Comparison of ENCODE assay signal across 26 cellular contexts in genomic region chr15:63369296-63369695, GRCh38. TPM values are rescaled to one million over a fixed set of nuclear protein-coding genes. Genes with fewer than 3 reads are reported as not detected.
DNase-seq lines count a peak whose midpoint lies in the region; ATAC-seq, FAIRE-seq and TF ChIP-seq lines count a peak whose summit lies in the region.
"Had no signal": no experiment of that assay in that cellular context is flagged by ENCODE, and none has a peak within 500 bp of the region (broad histone marks: within the 10 kb centered on the region; RNA-seq: fewer than 3 reads in every experiment).

No MANE protein-coding gene starts in this region.

- H3K56ac ChIP-seq in IMR-90 (ENCODE audit: extremely low read depth, insufficient read depth, low read length) = no peak overlapping the region

- H3K79me1 ChIP-seq in IMR-90 (ENCODE audit: low read depth in 1 of 2, low read length in 2 of 2) = peaks cover 11% of the 10 kb centered on the region in 2 experiments; a peak in 3 of 4 replicates

- H3K4me3 ChIP-seq in IMR-90 (ENCODE audit: insufficient read depth, low read depth, low read length) (no peak overlapping the region), ascending aorta (no peak overlapping the region), suprapubic skin (no peak overlapping the region), lower leg skin (ENCODE audit: low read depth, poor library complexity, severe bottlenecking) (no peak overlapping the region)
- H3K4me3 ChIP-seq: dorsolateral prefrontal cortex, gastrocnemius medialis, Peyer's patch, SJCRH30 had no signal

- POLR2A ChIA-PET in IMR-90 (lab: Charles Lee; ENCODE audit: unreplicated experiment) = no interaction called here

- DNase-seq in IMR-90 (no peak), ascending aorta (ENCODE audit: low spot score in 2 of 2) (no peak), foreskin keratinocyte (peak in 1 of 2 donors; percentile 70), suprapubic skin (ENCODE audit: low spot score in 2 of 2) (no peak), lower leg skin (ENCODE audit: low spot score in 2 of 2) (no peak), NCI-H1694 treated with DMSO at 0.1 percent for 48 hours (lab: John Stamatoyannopoulos, UW) (no peak), frontal cortex (ENCODE audit: low spot score in 2 of 2) (no peak)
- DNase-seq: activated CD4-positive, alpha-beta T cell treated with anti-CD3 and anti-CD28 coated beads for 36 hours; activated CD8-positive, alpha-beta memory T cell treated with anti-CD3 and anti-CD28 coated beads for 24 hours; activated naive CD4-positive, alpha-beta T cell treated with anti-CD3 and anti-CD28 coated beads for 36 hours; activated T-cell treated with anti-CD3 and anti-CD28 coated beads, Interleukin-2, amount 50 U/mL, for 24 hours; amniotic stem cell; dorsolateral prefrontal cortex; gastrocnemius medialis; HCEC 1CT; kidney; NCI-H1092; NCI-H1930; Peyer's patch; T-helper 1 cell had no signal

- ATAC-seq in IMR-90 (ENCODE audit: low read depth) (no peak), foreskin keratinocyte (no peak), GM19023 (IDR thresholded peaks at IDR 0.05; ENCODE audit: unreplicated experiment) (no peak)
- ATAC-seq: activated CD4-positive, alpha-beta T cell treated with anti-CD3 and anti-CD28 coated beads for 36 hours; gastrocnemius medialis had no signal

- FAIRE-seq in frontal cortex (lab: Jason Lieb, UNC) = no peak
- FAIRE-seq: D721Med, GM18507, kidney had no signal

- no peak overlapping the region for H2BK5ac ChIP-seq in IMR-90 (ENCODE audit: low read depth, low read length, poor library complexity, severe bottlenecking)

- H3K9me3 ChIP-seq in IMR-90 (ENCODE audit: control insufficient read depth, insufficient read depth, low read length) (no peaks in the 10 kb centered on the region), ascending aorta (no peaks in the 10 kb centered on the region), suprapubic skin (no peaks in the 10 kb centered on the region)
- H3K9me3 ChIP-seq: gastrocnemius medialis, Peyer's patch, SJCRH30 had no signal

- peak overlapping the region; percentile 47 for H2AFZ ChIP-seq in IMR-90 (replicated peaks; ENCODE audit: low read length, poor library complexity)

- no peak overlapping the region for H2AK9ac ChIP-seq in IMR-90 (replicated peaks; ENCODE audit: low read depth, low read length, poor library complexity)

- no peaks in the 10 kb centered on the region for H4K20me1 ChIP-seq in IMR-90 (ENCODE audit: insufficient read depth, low read length)

- peak overlapping the region; percentile 59 for H3K14ac ChIP-seq in IMR-90 (replicated peaks; ENCODE audit: low read depth, low read length)

- H3K4ac ChIP-seq in IMR-90 (ENCODE audit: low read depth, low read length) = peak overlapping the region; percentile 25

- H4K91ac ChIP-seq in IMR-90 (ENCODE audit: insufficient read depth, low read depth, low read length) = 0 out of 2 replicates have a peak overlapping the region, but pooled peaks have one; percentile 13

- H3K18ac ChIP-seq in IMR-90 (ENCODE audit: low read depth, low read length) = peak overlapping the region; percentile 49; the same call in 1 of the 2 replicates

- H3K9me1 ChIP-seq in IMR-90 (ENCODE audit: insufficient read depth, low read length) = peaks cover 26% of the 10 kb centered on the region

- dilution Hi-C loops in IMR-90 (cut with HindIII; ENCODE audit: low sequenced_read_pairs, unreplicated experiment) = no loop called here

- in situ Hi-C loops in IMR-90 (cut with MboI; ENCODE audit: low sequenced_read_pairs) = no loop called here

- no peak overlapping the region for H3K23ac ChIP-seq in IMR-90 (ENCODE audit: low read depth, low read length)

- no peak for TF ChIP-seq CTCF in IMR-90 (conservative IDR thresholded peaks at IDR 0.05; ENCODE audit: low read depth, low read length)
- no peak for TF ChIP-seq CTCF in ascending aorta (IDR thresholded peaks at IDR 0.05)
- no peak for TF ChIP-seq CTCF in foreskin keratinocyte (conservative IDR thresholded peaks at IDR 0.05)
- TF ChIP-seq CTCF in suprapubic skin (IDR thresholded peaks at IDR 0.05) = no peak
- no peak for TF ChIP-seq CTCF in lower leg skin (IDR thresholded peaks at IDR 0.05)

- 100% methylated on average over 1 of the region's 3 CpGs; no CpG with 5 or more reads in 1 of the 2 experiments for WGBS in IMR-90 (ENCODE audit: extremely low coverage in 2 of 2, insufficient read length in 1 of 2), 2 experiments
- WGBS in suprapubic skin = 63% methylated on average over 3 of the region's 3 CpGs
- WGBS in lower leg skin, 2 donors = 59 to 65% methylated on average over 3 of the region's 3 CpGs

- peak overlapping the region; percentile 68 for H2BK120ac ChIP-seq in IMR-90 (ENCODE audit: low read depth, low read length)

- TF ChIP-seq EP300 in suprapubic skin (IDR thresholded peaks at IDR 0.05) = no peak

- H2BK15ac ChIP-seq in IMR-90 (ENCODE audit: low read depth, low read length) = peak overlapping the region; percentile 76; the same call in 2 of the 3 replicates

- CTCF ChIA-PET in IMR-90 (lab: Yijun Ruan, JAX) = no interaction called here

- H3K27ac ChIP-seq in IMR-90 (ENCODE audit: insufficient read depth, low read length) (no peak overlapping the region), ascending aorta (peak overlapping the region; percentile 33 to 65), foreskin keratinocyte (peak overlapping the region; percentile 36), suprapubic skin (peak overlapping the region; percentile 81)
- H3K27ac ChIP-seq: dorsolateral prefrontal cortex, gastrocnemius medialis, KMS-11, Peyer's patch, SJCRH30 had no signal

- peak overlapping the region; percentile 22; the same call in 1 of the 2 replicates for H4K5ac ChIP-seq in IMR-90 (ENCODE audit: low read depth, low read length)

- peak overlapping the region; percentile 29; the same call in 1 of the 2 replicates for H2BK20ac ChIP-seq in IMR-90 (ENCODE audit: low read depth, low read length)

- TF ChIP-seq POLR2A in IMR-90 (IDR thresholded peaks at IDR 0.05; ENCODE audit: low read depth, low read length) (no peak), suprapubic skin (IDR thresholded peaks at IDR 0.05) (no peak), lower leg skin (IDR thresholded peaks at IDR 0.05) (no peak)

- no peak overlapping the region for H3K4me2 ChIP-seq in IMR-90 (ENCODE audit: low read depth, low read length)
- H3K4me2 ChIP-seq: KMS-11 had no signal

- H3K36me3 ChIP-seq in IMR-90 (ENCODE audit: control insufficient read depth, insufficient read depth, low read length) (no peaks in the 10 kb centered on the region), ascending aorta (no peaks in the 10 kb centered on the region), suprapubic skin (no peaks in the 10 kb centered on the region)
- H3K36me3 ChIP-seq: gastrocnemius medialis, Peyer's patch, SJCRH30 had no signal

- H3K27me3 ChIP-seq in IMR-90 (ENCODE audit: control insufficient read depth, insufficient read depth, low read length) (no peaks in the 10 kb centered on the region), ascending aorta (no peaks in the 10 kb centered on the region), foreskin keratinocyte (no peaks in the 10 kb centered on the region), suprapubic skin (no peaks in the 10 kb centered on the region)
- H3K27me3 ChIP-seq: dorsolateral prefrontal cortex, gastrocnemius medialis, Peyer's patch, SJCRH30 had no signal

- H3K9ac ChIP-seq in IMR-90 (ENCODE audit: low read depth, low read length) = no peak overlapping the region
- H3K9ac ChIP-seq: KMS-11 had no signal

- peak overlapping the region in 1 of 2 experiments; percentile 30; a peak in 2 of 4 replicates for H4K8ac ChIP-seq in IMR-90 (ENCODE audit: low read depth in 2 of 2, low read length in 2 of 2)

- peak overlapping the region; percentile 39; the same call in 1 of the 2 replicates for H2AK5ac ChIP-seq in IMR-90 (ENCODE audit: low read depth, low read length)

- H3K4me1 ChIP-seq in IMR-90 (ENCODE audit: control insufficient read depth, insufficient read depth, low read length) (peaks cover 31% of the 10 kb centered on the region), ascending aorta (peaks cover 10 to 14% of the 10 kb centered on the region in 2 donors), foreskin keratinocyte (peaks cover 6% of the 10 kb centered on the region), suprapubic skin (peaks cover 89% of the 10 kb centered on the region)

- BruUV-seq in IMR-90 (replicated peaks; lab: Mats Ljungman, UMichigan) = no TSS peak

- TF ChIP-seq RAD21 in IMR-90 (IDR thresholded peaks at IDR 0.05; ENCODE audit: low read length) = no peak

- intact Hi-C loops in IMR-90 (cut with micrococcal nuclease) (no loop called here), ascending aorta (cut with DNase I) (no loop called here), lower leg skin (cut with DNase I; ENCODE audit: low total_unique reads) (no loop called here)

TF ChIP-seq in IMR-90, 13 proteins besides CTCF, POLR2A, EP300 and RAD21:
- TF ChIP-seq MAZ (IDR thresholded peaks at IDR 0.05; ENCODE audit: borderline replicate concordance, low read depth, low read length) (no peak), FOS (IDR thresholded peaks at IDR 0.05; ENCODE audit: low read depth, low read length) (no peak), RCOR1 (IDR thresholded peaks at IDR 0.05; ENCODE audit: insufficient replicate concordance, low read length) (no peak), CHD1 (IDR thresholded peaks at IDR 0.05; ENCODE audit: low read depth, low read length) (no peak), BHLHE40 (IDR thresholded peaks at IDR 0.05; ENCODE audit: low read depth, low read length) (no peak)

RNA-seq across cellular contexts. Expression of gene CA12, which starts 12.3 kb away (rescaled TPM):
- total RNA-seq in IMR-90 (2012; rRNA removed) (33.7 and 36.4 TPM in 2 replicates), ascending aorta (10.7 TPM), foreskin keratinocyte (21.6 and 32.3 TPM in 2 replicates), suprapubic skin (100 to 1,000 TPM; 292 to 338 (median 317) TPM), lower leg skin (100 to 1,000 TPM; 144 to 253 (median 213) TPM), frontal cortex (7.7 TPM)
- polyA plus RNA-seq in IMR-90 (2012; rRNA removed) (52.6 and 55.2 TPM in 2 replicates), foreskin keratinocyte (8.8 and 10.6 TPM in 2 replicates)
- polyA plus RNA-seq in IMR-90 (2012; cell fraction: cytosol; rRNA removed) = 26.4 and 51.5 TPM in 2 replicates
- 19.3 and 34.7 TPM in 2 replicates for polyA plus RNA-seq in IMR-90 (2012; cell fraction: nucleus; rRNA removed; ENCODE audit: low replicate concordance)
- polyA plus RNA-seq: CD14-positive monocyte had no signal
